Comparison of ENCODE assay signal across 24 cellular contexts in genomic region chr1:87474098-87474497, GRCh38.
DNase-seq lines count a peak whose midpoint lies in the region; ATAC-seq and TF ChIP-seq lines count a peak whose summit lies in the region.
"Had no signal": no experiment of that assay in that cellular context is flagged by ENCODE, and none has a peak within 500 bp of the region (broad histone marks: within the 10 kb centered on the region; RNA-seq: fewer than 3 reads in every experiment).

No MANE protein-coding gene starts in this region.

- no peaks in the 10 kb centered on the region for H3K27me3 ChIP-seq in mesendoderm (ENCODE audit: insufficient read depth, low read length, poor library complexity)
- no peaks in the 10 kb centered on the region for H3K27me3 ChIP-seq in neuronal stem cell (ENCODE audit: control insufficient read depth in 3 of 3, insufficient read depth in 3 of 3, low read depth in 1 of 3, low read length in 3 of 3)
- H3K27me3 ChIP-seq: BLaER1 had no signal

- no peak for ATAC-seq in GM18867 (IDR thresholded peaks at IDR 0.05; ENCODE audit: unreplicated experiment)

- H3K23ac ChIP-seq in mesendoderm (ENCODE audit: low read length), result no peak overlapping the region
- H3K23ac ChIP-seq in neuronal stem cell (ENCODE audit: low read depth, low read length, poor library complexity), result no peak overlapping the region

- WGBS in mesendoderm (ENCODE audit: extremely low coverage, insufficient coverage, low lambda C conversion rate), result no CpG with 5 or more reads among the region's 5 CpGs
- whole genome bisulfite sequencing in neuronal stem cell (ENCODE audit: extremely low coverage in 2 of 2, insufficient read length in 2 of 2, insufficient replicate concordance in 1 of 2), 2 donors, result no CpG with 5 or more reads among the region's 5 CpGs

- H3K79me2 ChIP-seq in mesendoderm (ENCODE audit: control insufficient read depth, insufficient read depth, low read length), result no peaks in the 10 kb centered on the region

- H3K4me1 ChIP-seq in mesendoderm (ENCODE audit: control insufficient read depth, low read depth, low read length), result peaks cover 9% of the 10 kb centered on the region
- peaks cover 0 to 3% of the 10 kb centered on the region in 2 donors for H3K4me1 ChIP-seq in neuronal stem cell (ENCODE audit: control insufficient read depth in 2 of 2, insufficient read depth in 1 of 2, low read depth in 1 of 2, low read length in 2 of 2)
- H3K4me1 ChIP-seq: BLaER1 had no signal

- DNase-seq in LNCaP clone FGC (ENCODE audit: low read depth) (no peak), astrocyte of the hippocampus (ENCODE audit: low read depth, low spot score) (peak; percentile 10), mesendoderm (no peak), substantia nigra (lab: John Stamatoyannopoulos, UW) (peak in 14 of 49 donors; percentile 1 to 52 (median 6)), neuronal stem cell (ENCODE audit: low spot score) (no peak)
- no peak for DNase-seq in effector CD4-positive, alpha-beta T cell
- DNase-seq: CD4-positive, alpha-beta memory T cell; DMS 273 treated with DMSO at 0.1 percent for 48 hours; DMS79 treated with DMSO at 0.1 percent for 48 hours; GOT3; HCEC 1CT; KG1; NCI-H1092 treated with DMSO at 0.1 percent for 48 hours; NCI-H146; NCI-H2029 treated with DMSO at 0.1 percent for 48 hours; NCI-H2171 treated with DMSO at 0.1 percent for 48 hours; NCI-H524 treated with DMSO at 0.1 percent for 48 hours; NCI-H82; RPMI8226; SHP77 treated with DMSO at 0.1 percent for 48 hours; SK-N-SH had no signal

- no peak overlapping the region for H3K56ac ChIP-seq in mesendoderm (ENCODE audit: low read length)

- no peak overlapping the region for H4K8ac ChIP-seq in mesendoderm (ENCODE audit: low read depth, low read length)
- H4K8ac ChIP-seq in neuronal stem cell (ENCODE audit: low read depth, low read length), result no peak overlapping the region

- no peak overlapping the region for H4K91ac ChIP-seq in neuronal stem cell (ENCODE audit: low read depth, low read length, poor library complexity)

- no peaks in the 10 kb centered on the region for H3K79me1 ChIP-seq in mesendoderm (ENCODE audit: low read length)
- no peaks in the 10 kb centered on the region for H3K79me1 ChIP-seq in neuronal stem cell (ENCODE audit: low read depth, low read length)

- H3K36me3 ChIP-seq in mesendoderm (ENCODE audit: control insufficient read depth, insufficient read depth, low read length), result no peaks in the 10 kb centered on the region
- no peaks in the 10 kb centered on the region for H3K36me3 ChIP-seq in neuronal stem cell (replicated peaks in 1 of 2; ENCODE audit: control insufficient read depth in 2 of 2, insufficient read depth in 2 of 2, low read length in 2 of 2)
- H3K36me3 ChIP-seq: BLaER1 had no signal

- H2BK5ac ChIP-seq in mesendoderm (ENCODE audit: low read length) (no peak overlapping the region), neuronal stem cell (ENCODE audit: low read length) (no peak overlapping the region)

- H4K5ac ChIP-seq in mesendoderm (ENCODE audit: low read length), result no peak overlapping the region

- H3K4me2 ChIP-seq in mesendoderm (ENCODE audit: low read length) (no peak overlapping the region), neuronal stem cell (ENCODE audit: insufficient read depth, low read length, poor library complexity, severe bottlenecking) (no peak overlapping the region)
- H3K4me2 ChIP-seq: BLaER1, SK-N-SH had no signal

- no peaks in the 10 kb centered on the region for H3K9me3 ChIP-seq in neuronal stem cell (replicated peaks in 1 of 2; ENCODE audit: control insufficient read depth in 2 of 2, insufficient read depth in 1 of 2, low read depth in 1 of 2, low read length in 2 of 2)
- H3K9me3 ChIP-seq: BLaER1, Caco-2, SK-N-SH had no signal

- H3K4me3 ChIP-seq in LNCaP clone FGC (ENCODE audit: low read depth, low read length) (no peak overlapping the region), mesendoderm (ENCODE audit: low read length) (no peak overlapping the region), neuronal stem cell (ENCODE audit: low read length in 2 of 2) (no peak overlapping the region)
- H3K4me3 ChIP-seq: BLaER1 had no signal

- no peak overlapping the region for H2AFZ ChIP-seq in neuronal stem cell (ENCODE audit: low read length)

- peak; percentile 39; the same call in 1 of the 2 replicates for TF ChIP-seq CTCF in LNCaP clone FGC (IDR thresholded peaks at IDR 0.05; ENCODE audit: control insufficient read depth, extremely low read depth, insufficient read depth)

- H2BK12ac ChIP-seq in neuronal stem cell (ENCODE audit: low read length), result no peak overlapping the region

- no peak overlapping the region for H3K14ac ChIP-seq in neuronal stem cell (ENCODE audit: low read length)

- H2BK15ac ChIP-seq in mesendoderm (replicated peaks; ENCODE audit: low read depth) (no peak overlapping the region), neuronal stem cell (ENCODE audit: low read length) (no peak overlapping the region)

- H3K18ac ChIP-seq in mesendoderm (ENCODE audit: low read length) (peak overlapping the region; percentile 78), neuronal stem cell (ENCODE audit: low read length) (no peak overlapping the region)

- no peak overlapping the region for H2AK5ac ChIP-seq in mesendoderm (ENCODE audit: low read length)
- H2AK5ac ChIP-seq in neuronal stem cell (ENCODE audit: low read depth, low read length), result no peak overlapping the region

- H3K27ac ChIP-seq in mesendoderm (ENCODE audit: low read depth, low read length) (no peak overlapping the region), substantia nigra (ENCODE audit: low read depth, low read length, poor library complexity, severe bottlenecking) (peak overlapping the region; percentile 4), neuronal stem cell (replicated peaks; ENCODE audit: low read length) (no peak overlapping the region)
- H3K27ac ChIP-seq: BLaER1 had no signal

- H3K9ac ChIP-seq in mesendoderm (ENCODE audit: low read length), result no peak overlapping the region
- H3K9ac ChIP-seq in neuronal stem cell (ENCODE audit: low read depth, low read length, poor library complexity), result no peak overlapping the region
- H3K9ac ChIP-seq: BLaER1, SK-N-SH had no signal

- H3K4ac ChIP-seq in mesendoderm (ENCODE audit: low read depth, low read length) (no peak overlapping the region), neuronal stem cell (ENCODE audit: low read length) (no peak overlapping the region)

- H2BK120ac ChIP-seq in mesendoderm (ENCODE audit: low read depth, low read length) (no peak overlapping the region), neuronal stem cell (ENCODE audit: low read depth, low read length) (no peak overlapping the region)
